Comparison of ENCODE assay signal across 9 cellular contexts in the genomic region with DNA sequence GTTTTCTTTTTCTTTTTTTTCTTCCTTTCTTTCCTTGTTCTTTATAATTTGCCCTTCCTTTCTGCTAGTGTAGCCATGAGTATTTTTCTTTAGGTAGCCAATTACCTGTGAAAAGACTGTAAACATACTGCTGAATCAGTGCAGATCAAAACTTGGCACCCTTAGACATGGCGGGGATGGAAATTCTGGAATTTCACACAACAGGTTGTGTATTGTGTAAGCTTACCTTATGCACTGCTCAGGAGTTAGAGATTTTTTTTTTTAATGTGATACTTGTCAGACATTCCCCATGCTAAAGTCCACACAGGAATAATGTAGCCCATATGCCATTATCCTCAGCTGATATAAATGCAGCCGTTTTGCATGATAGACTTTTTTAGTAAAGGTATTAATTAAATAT. TPM values are rescaled to one million over a fixed set of nuclear protein-coding genes. Genes with fewer than 3 reads are reported as not detected.
A peak's percentile ranks its signal among the peaks of the same experiment; 100 is the strongest.
DNase-seq lines count a peak whose midpoint lies in the region; ATAC-seq and TF ChIP-seq lines count a peak whose summit lies in the region.
"Had no signal": no experiment of that assay in that cellular context is flagged by ENCODE, and none has a peak within 500 bp of the region (broad histone marks: within the 10 kb centered on the region; RNA-seq: fewer than 3 reads in every experiment).

No MANE protein-coding gene starts in this region.

- no peaks in the 10 kb centered on the region for H3K9me3 ChIP-seq in T-helper 17 cell (ENCODE audit: control insufficient read depth, low read length, poor library complexity, severe bottlenecking)
- H3K9me3 ChIP-seq in hepatocyte (ENCODE audit: low read depth): no peaks in the 10 kb centered on the region
- no peaks in the 10 kb centered on the region for H3K9me3 ChIP-seq in subcutaneous abdominal adipose tissue (ENCODE audit: control insufficient read depth in 5 of 5, low read length in 5 of 5)

- H3K4me3 ChIP-seq in hepatocyte (peak overlapping the region; percentile 78), subcutaneous abdominal adipose tissue (ENCODE audit: low read depth in 1 of 5, low read length in 5 of 5) (peak overlapping the region in 4 of 5 donors; percentile 28 to 98 (median 86))

- no peak for TF ChIP-seq CTCF in hepatocyte (IDR thresholded peaks at IDR 0.05; ENCODE audit: poor library complexity)

- ATAC-seq in activated T-cell treated with anti-CD3 and anti-CD28 coated beads, Interleukin-2, amount 50 U/mL, for 72 hours (replicated peaks in 1 of 2): no peak
- ATAC-seq in T-helper 17 cell: no peak
- ATAC-seq in HG03565 (IDR thresholded peaks at IDR 0.05; ENCODE audit: unreplicated experiment): no peak

- H3K9me2 ChIP-seq in hepatocyte (replicated peaks; ENCODE audit: insufficient read depth): no peaks in the 10 kb centered on the region

- H3K27me3 ChIP-seq in hepatocyte (no peaks in the 10 kb centered on the region), subcutaneous abdominal adipose tissue (ENCODE audit: control insufficient read depth in 5 of 5, insufficient read depth in 4 of 5, low read length in 5 of 5) (no peaks in the 10 kb centered on the region)

- H3K9me3 Mint-ChIP-seq in activated T-cell treated with anti-CD3 and anti-CD28 coated beads, Interleukin-2, amount 50 U/mL, for 72 hours: no peaks in the 10 kb centered on the region

- H4K20me1 ChIP-seq in hepatocyte (ENCODE audit: insufficient read depth, poor library complexity, severe bottlenecking): peaks cover 2% of the 10 kb centered on the region

- WGBS in hepatocyte (ENCODE audit: low lambda C conversion rate, missing lambda C conversion rate): 71% methylated on average over 2 of the region's 2 CpGs

- H3K4me3 Mint-ChIP-seq in activated T-cell treated with anti-CD3 and anti-CD28 coated beads, Interleukin-2, amount 50 U/mL, for 72 hours: peak overlapping the region; percentile 89 to 96
- peak overlapping the region; percentile 100 for H3K4me3 Mint-ChIP-seq in T-helper 17 cell

- peaks cover 26% of the 10 kb centered on the region for H3K4me1 ChIP-seq in hepatocyte (ENCODE audit: insufficient read depth)
- H3K4me1 ChIP-seq in subcutaneous abdominal adipose tissue (ENCODE audit: control insufficient read depth in 5 of 5, insufficient read depth in 5 of 5, low read length in 5 of 5): peaks cover 0 to 55% (median 43%) of the 10 kb centered on the region in 5 donors

- no peak overlapping the region for H2AFZ ChIP-seq in hepatocyte

- H3K27ac ChIP-seq in hepatocyte (peak overlapping the region; percentile 32), subcutaneous abdominal adipose tissue (ENCODE audit: low read depth, low read length) (peak overlapping the region; percentile 94)

- peaks cover 80% of the 10 kb centered on the region for H3K79me2 ChIP-seq in hepatocyte

- DNase-seq in activated T-cell treated with anti-CD3 and anti-CD28 coated beads, Interleukin-2, amount 50 U/mL, for 72 hours: no peak
- no peak for DNase-seq in activated T-cell treated with anti-CD3 and anti-CD28 coated beads, Interleukin-2, amount 50 U/mL, for 1 hour
- no peak for DNase-seq in T-helper 17 cell
- DNase-seq in hepatocyte (ENCODE audit: low spot score): peak; percentile 7
- DNase-seq in NCI-H1105 (lab: John Stamatoyannopoulos, UW): no peak
- no peak for DNase-seq in stimulated activated CD4-positive, alpha-beta T cell treated with anti-CD3 and anti-CD28 coated beads, Interleukin-2, amount 100 ng/mL, for 24 hours
- DNase-seq: NCI-H1105 treated with DMSO at 0.1 percent for 48 hours had no signal

- H3K27me3 Mint-ChIP-seq in activated T-cell treated with anti-CD3 and anti-CD28 coated beads, Interleukin-2, amount 50 U/mL, for 72 hours (ENCODE audit: low read depth): no peaks in the 10 kb centered on the region
- H3K27me3 Mint-ChIP-seq in T-helper 17 cell: no peaks in the 10 kb centered on the region

- peak overlapping the region in 4 of 5 donors; percentile 35 to 98 (median 96) for H3K9ac ChIP-seq in subcutaneous abdominal adipose tissue (ENCODE audit: low read length in 5 of 5)

- peak overlapping the region; percentile 74 for H3K27ac Mint-ChIP-seq in activated T-cell treated with anti-CD3 and anti-CD28 coated beads, Interleukin-2, amount 50 U/mL, for 72 hours
- peak overlapping the region; percentile 97 for H3K27ac Mint-ChIP-seq in T-helper 17 cell

- H3K36me3 ChIP-seq in hepatocyte (replicated peaks; ENCODE audit: insufficient read depth, low read depth) (no peaks in the 10 kb centered on the region), subcutaneous abdominal adipose tissue (ENCODE audit: control insufficient read depth in 5 of 5, insufficient read depth in 5 of 5, low read length in 5 of 5) (peaks cover 0 to 12% (median 3%) of the 10 kb centered on the region in 5 donors)

- peaks cover 4 to 8% of the 10 kb centered on the region in 2 donors for H3K36me3 Mint-ChIP-seq in activated T-cell treated with anti-CD3 and anti-CD28 coated beads, Interleukin-2, amount 50 U/mL, for 72 hours (ENCODE audit: insufficient read depth in 2 of 2)
- H3K36me3 Mint-ChIP-seq in T-helper 17 cell (ENCODE audit: low read depth): peaks cover 14% of the 10 kb centered on the region

- peaks cover 66% of the 10 kb centered on the region for H3K4me1 Mint-ChIP-seq in activated T-cell treated with anti-CD3 and anti-CD28 coated beads, Interleukin-2, amount 50 U/mL, for 72 hours (ENCODE audit: low read depth)
- H3K4me1 Mint-ChIP-seq in T-helper 17 cell: peaks cover 46% of the 10 kb centered on the region

- H3K4me2 ChIP-seq in hepatocyte: peak overlapping the region; percentile 81

RNA-seq across cellular contexts. Expression of a gene that starts 1.8 kb away (rescaled TPM):
- 10 to 100 TPM; 44.5 to 50.4 TPM for total RNA-seq in activated T-cell treated with anti-CD3 and anti-CD28 coated beads, Interleukin-2, amount 50 U/mL, for 72 hours
- total RNA-seq in T-helper 17 cell (10 to 100 TPM; 24.5 TPM), hepatocyte (49.0 and 51.7 TPM in 2 replicates)
- polyA plus RNA-seq in hepatocyte: 22.3 and 24.2 TPM in 2 replicates

RNA-seq across cellular contexts. Expression of a gene that starts 1.9 kb away (rescaled TPM):
- 10 to 100 TPM; 73.3 to 89.4 TPM for total RNA-seq in activated T-cell treated with anti-CD3 and anti-CD28 coated beads, Interleukin-2, amount 50 U/mL, for 72 hours
- total RNA-seq in T-helper 17 cell: 10 to 100 TPM; 30.7 to 31.1 TPM
- total RNA-seq in hepatocyte: 67.6 and 96.1 TPM in 2 replicates
- 56.7 and 67.1 TPM in 2 replicates for polyA plus RNA-seq in hepatocyte

RNA-seq across cellular contexts. Expression of a gene that starts 58.6 kb away (rescaled TPM):
- total RNA-seq in activated T-cell treated with anti-CD3 and anti-CD28 coated beads, Interleukin-2, amount 50 U/mL, for 72 hours: 100 to 1,000 TPM; 134 to 165 TPM
- total RNA-seq in T-helper 17 cell (100 to 1,000 TPM in 1 of 2 donors, 10 to 100 TPM in 1; 62.4 to 126 TPM), hepatocyte (7.3 and 7.6 TPM in 2 replicates)
- polyA plus RNA-seq in hepatocyte: 8.3 and 14.3 TPM in 2 replicates
